Comparison of ENCODE assay signal across 13 cellular contexts in genomic region chr11:65648997-65649491, GRCh38. TPM values are rescaled to one million over a fixed set of nuclear protein-coding genes. Genes with fewer than 3 reads are reported as not detected.
A peak's percentile ranks its signal among the peaks of the same experiment; 100 is the strongest.
DNase-seq lines count a peak whose midpoint lies in the region; ATAC-seq and TF ChIP-seq lines count a peak whose summit lies in the region.
"Had no signal": no experiment of that assay in that cellular context is flagged by ENCODE, and none has a peak within 500 bp of the region (broad histone marks: within the 10 kb centered on the region; RNA-seq: fewer than 3 reads in every experiment).

No MANE protein-coding gene starts in this region.

- H3K36me3 Mint-ChIP-seq in immature natural killer cell: peaks cover 3 to 20% (median 13%) of the 10 kb centered on the region in 3 donors

- H3K4me3 ChIP-seq in heart left ventricle: no peak overlapping the region
- no peak overlapping the region for H3K4me3 ChIP-seq in stomach
- H3K4me3 ChIP-seq: ascending aorta had no signal

- H3K27ac ChIP-seq in heart left ventricle: peak overlapping the region in 2 of 12 donors; percentile 14 to 96
- H3K27ac ChIP-seq in stomach: peak overlapping the region in 3 of 5 donors; percentile 19 to 99 (median 94)
- H3K27ac ChIP-seq: ascending aorta, HL-60 had no signal

- in situ Hi-C loops in G401 (cut with HindIII; ENCODE audit: low sequenced_read_pairs): no loop called here

- H3K9me3 ChIP-seq in heart left ventricle (no peaks in the 10 kb centered on the region), stomach (no peaks in the 10 kb centered on the region)
- H3K9me3 ChIP-seq: ascending aorta had no signal

- no peak overlapping the region for H3K4me3 Mint-ChIP-seq in immature natural killer cell

- H3K36me3 ChIP-seq in heart left ventricle (peaks cover 0 to 78% (median 60%) of the 10 kb centered on the region in 9 donors), stomach (peaks cover 18 to 79% (median 66%) of the 10 kb centered on the region in 4 donors)

- DNase-seq in heart left ventricle: peak in 3 of 5 donors; percentile 26 to 45 (median 32)
- DNase-seq in cardiac septum (ENCODE audit: low spot score): no peak
- no peak for DNase-seq in immature natural killer cell
- peak; percentile 66 for DNase-seq in stomach
- no peak for DNase-seq in G401 (ENCODE audit: low spot score)
- DNase-seq: activated CD4-positive, alpha-beta T cell treated with anti-CD3 and anti-CD28 coated beads for 1 hour; cortex of kidney; erythroblast; NCI-H1105; stimulated activated naive CD4-positive, alpha-beta T cell treated with Interleukin-2 at 50 U/mL for 16 hours had no signal

- intact Hi-C loops in heart left ventricle (cut with DNase I) (no loop called here), cardiac septum (cut with DNase I) (no loop called here), stomach (cut with DNase I; ENCODE audit: low total_unique reads) (no loop called here)

- peak overlapping the region in 5 of 6 donors; percentile 23 to 84 (median 67) for H3K27ac Mint-ChIP-seq in immature natural killer cell

- H3K27me3 Mint-ChIP-seq in immature natural killer cell (ENCODE audit: low read depth in 3 of 3): peaks cover 32 to 54% (median 50%) of the 10 kb centered on the region in 3 donors

- ATAC-seq in heart left ventricle: no peak
- ATAC-seq in HG02870 (IDR thresholded peaks at IDR 0.05; ENCODE audit: unreplicated experiment): no peak

- TF ChIP-seq EP300 in stomach (IDR thresholded peaks at IDR 0.05): no peak

- TF ChIP-seq POLR2A in heart left ventricle (IDR thresholded peaks at IDR 0.05): no peak
- no peak for TF ChIP-seq POLR2A in stomach (IDR thresholded peaks at IDR 0.05)

- peaks cover 0 to 3% (median 0%) of the 10 kb centered on the region in 6 donors for H3K9me3 Mint-ChIP-seq in immature natural killer cell

- H3K4me1 ChIP-seq in heart left ventricle (peaks cover 6 to 56% (median 32%) of the 10 kb centered on the region in 12 donors), stomach (peaks cover 40 to 70% (median 62%) of the 10 kb centered on the region in 4 donors)

- peaks cover 46 to 53% of the 10 kb centered on the region in 2 donors for H3K4me1 Mint-ChIP-seq in immature natural killer cell

- 54 to 69% (median 64%) methylated on average over 11 to 12 of the region's 12 CpGs for WGBS in heart left ventricle, 4 donors
- 45 to 66% (median 56%) methylated on average over 7 to 12 of the region's 12 CpGs for WGBS in stomach, 5 donors

- no peak for TF ChIP-seq CTCF in heart left ventricle (IDR thresholded peaks at IDR 0.05)
- TF ChIP-seq CTCF in stomach (IDR thresholded peaks at IDR 0.05): no peak

- peaks cover 0 to 12% (median 0%) of the 10 kb centered on the region in 9 donors for H3K27me3 ChIP-seq in heart left ventricle
- no peaks in the 10 kb centered on the region for H3K27me3 ChIP-seq in stomach
- H3K27me3 ChIP-seq: ascending aorta had no signal

RNA-seq across cellular contexts. Expression of gene SIPA1, which starts 11.1 kb away (rescaled TPM):
- total RNA-seq in heart left ventricle (10 to 100 TPM; 17.0 to 63.3 (median 21.6) TPM), cardiac septum (29.7 TPM), stomach (10 to 100 TPM; 13.2 to 47.5 (median 33.8) TPM)
- polyA plus RNA-seq in heart left ventricle (10 to 100 TPM; 26.5 to 35.5 TPM), immature natural killer cell (100 to 1,000 TPM; 166 to 430 (median 222) TPM), stomach (10 to 100 TPM; 59.9 to 80.4 (median 67.6) TPM)
- total RNA-seq in G401 (2014; rRNA removed; shearing (Covaris generic)): 22.5 and 25.2 TPM in 2 replicates

RNA-seq across cellular contexts. Expression of gene RELA, which starts 13.7 kb away (rescaled TPM):
- total RNA-seq in heart left ventricle (10 to 100 TPM; 31.2 to 86.4 (median 42.3) TPM), cardiac septum (45.0 TPM), stomach (10 to 100 TPM; 27.4 to 68.8 (median 54.0) TPM)
- polyA plus RNA-seq in heart left ventricle (10 to 100 TPM; 22.2 to 49.5 TPM), immature natural killer cell (10 to 100 TPM; 38.5 to 88.4 (median 41.8) TPM), stomach (10 to 100 TPM; 37.9 to 56.8 (median 39.2) TPM)
- total RNA-seq in G401 (2014; rRNA removed; shearing (Covaris generic)): 29.7 and 38.0 TPM in 2 replicates

RNA-seq across cellular contexts. Expression of gene PCNX3, which starts 33.5 kb away (rescaled TPM):
- total RNA-seq in heart left ventricle: 10 to 100 TPM in 8 of 9 donors, 1 to 10 TPM in 1; 9.5 to 23.4 (median 15.4) TPM
- 10 to 100 TPM in 1 of 2 donors, 1 to 10 TPM in 1; 7.1 to 14.0 TPM for polyA plus RNA-seq in heart left ventricle
- 15.9 TPM for total RNA-seq in cardiac septum
- 10 to 100 TPM in 1 of 3 donors, under 1 TPM in 2; 0.14 to 11.7 (median 0.89) TPM for polyA plus RNA-seq in immature natural killer cell
- 10 to 100 TPM in 4 of 5 donors, 1 to 10 TPM in 1; 9.7 to 76.2 (median 40.3) TPM for total RNA-seq in stomach
- 10 to 100 TPM in 1 of 3 donors, 1 to 10 TPM in 2; 4.6 to 11.0 (median 6.8) TPM for polyA plus RNA-seq in stomach
- 27.4 and 29.0 TPM in 2 replicates for total RNA-seq in G401 (2014; rRNA removed; shearing (Covaris generic))

RNA-seq across cellular contexts. Expression of gene MAP3K11, which starts 35.0 kb away (rescaled TPM):
- total RNA-seq in heart left ventricle: 10 to 100 TPM; 26.2 to 68.6 (median 31.4) TPM
- 10 to 100 TPM; 29.4 to 39.3 TPM for polyA plus RNA-seq in heart left ventricle
- 42.5 TPM for total RNA-seq in cardiac septum
- 10 to 100 TPM; 11.1 to 29.5 (median 12.3) TPM for polyA plus RNA-seq in immature natural killer cell
- 100 to 1,000 TPM in 1 of 5 donors, 10 to 100 TPM in 4; 37.6 to 118 (median 63.6) TPM for total RNA-seq in stomach
- 10 to 100 TPM; 31.0 to 62.9 (median 44.8) TPM for polyA plus RNA-seq in stomach
- total RNA-seq in G401 (2014; rRNA removed; shearing (Covaris generic)): 32.6 and 34.3 TPM in 2 replicates

RNA-seq across cellular contexts. Expression of gene KCNK7, which starts 53.4 kb away (rescaled TPM):
- under 1 TPM in 7 of 9 donors, not detected in 2; 0.18 to 0.75 (median 0.41) TPM for total RNA-seq in heart left ventricle
- 1 to 10 TPM in 1 of 2 donors, under 1 TPM in 1; 0.42 to 1.6 TPM for polyA plus RNA-seq in heart left ventricle
- 1.5 TPM for total RNA-seq in cardiac septum
- not detected for polyA plus RNA-seq in immature natural killer cell
- total RNA-seq in stomach: 1 to 10 TPM in 1 of 5 donors, under 1 TPM in 1, not detected in 3; 0.58 to 2.6 TPM
- polyA plus RNA-seq in stomach: 1 to 10 TPM in 2 of 3 donors, not detected in 1; 3.5 to 5.8 TPM
- total RNA-seq in G401 (2014; rRNA removed; shearing (Covaris generic)): 0.12 TPM in 1 of 2 replicates, not detected in the other
- total RNA-seq: ascending aorta had no signal

Comparison
In these comparisons a context has a peak if more than half of its experiments do, and no peak if none do; other contexts are left out.
1. DNase-seq: peak in heart left ventricle (3 of 5) and stomach (single experiment); none in cardiac septum (single experiment), immature natural killer cell (0 of 3) and G401 (single experiment).